Comparison of ENCODE assay signal across 11 cellular contexts in genomic region chr5:32445831-32446614, GRCh38. TPM values are rescaled to one million over a fixed set of nuclear protein-coding genes. Genes with fewer than 3 reads are reported as not detected.
A peak's percentile ranks its signal among the peaks of the same experiment; 100 is the strongest.
DNase-seq lines count a peak whose midpoint lies in the region; ATAC-seq and TF ChIP-seq lines count a peak whose summit lies in the region.
"Had no signal": no experiment of that assay in that cellular context is flagged by ENCODE, and none has a peak within 500 bp of the region (broad histone marks: within the 10 kb centered on the region; RNA-seq: fewer than 3 reads in every experiment).

No MANE protein-coding gene starts in this region.

- POLR2A ChIA-PET in activated CD8-positive, alpha-beta T cell treated with anti-CD3 and anti-CD28 coated beads for 36 hours (lab: Charles Lee) = interaction anchor here (1.4 kb wide), 1 partner anchor 8 kb away, joined by 5 read pairs; no protein-coding TSS in a partner anchor
- POLR2A ChIA-PET in activated CD8-positive, alpha-beta T cell treated with anti-CD3 and anti-CD28 coated beads, Interleukin-2, amount 10 ng/mL, durations not matched to agents 7 days and 5 days (lab: Charles Lee) = no interaction called here

- peaks cover 4% of the 10 kb centered on the region for H3K27me3 Mint-ChIP-seq in activated CD8-positive, alpha-beta T cell treated with anti-CD3 and anti-CD28 coated beads for 36 hours
- H3K27me3 Mint-ChIP-seq in activated CD8-positive, alpha-beta T cell treated with anti-CD3 and anti-CD28 coated beads, Interleukin-2, amount 10 ng/mL, durations not matched to agents 7 days and 5 days (ENCODE audit: low read depth) = peaks cover 11% of the 10 kb centered on the region
- H3K27me3 Mint-ChIP-seq in activated T-helper 1 cell treated with anti-CD3 and anti-CD28 coated beads, Interleukin-12 subunit alpha, Interleukin-12 subunit beta, Interleukin-2, Interleukin-4 antibody, amounts not matched to agents 30 ng/mL and 10 ng/mL and 1 ng/mL, durations not matched to agents 14 hours and 24 hours and 36 hours (ENCODE audit: insufficient read depth) = peaks cover 19% of the 10 kb centered on the region
- H3K27me3 Mint-ChIP-seq in stimulated activated memory B cell treated with anti-CD40 and anti-IgM and Interleukin-4, amounts not matched to agents 10 μg/mL and 1 μg/mL and 100 μg/mL, for 72 hours = no peaks in the 10 kb centered on the region

- H3K27ac Mint-ChIP-seq in activated CD8-positive, alpha-beta T cell treated with anti-CD3 and anti-CD28 coated beads for 36 hours = no peak overlapping the region
- no peak overlapping the region for H3K27ac Mint-ChIP-seq in activated CD8-positive, alpha-beta T cell treated with anti-CD3 and anti-CD28 coated beads, Interleukin-2, amount 10 ng/mL, durations not matched to agents 7 days and 5 days
- peak overlapping the region; percentile 52 for H3K27ac Mint-ChIP-seq in activated T-helper 1 cell treated with anti-CD3 and anti-CD28 coated beads, Interleukin-12 subunit alpha, Interleukin-12 subunit beta, Interleukin-2, Interleukin-4 antibody, amounts not matched to agents 30 ng/mL and 10 ng/mL and 1 ng/mL, durations not matched to agents 14 hours and 24 hours and 36 hours
- H3K27ac Mint-ChIP-seq in stimulated activated memory B cell treated with anti-CD40 and anti-IgM and Interleukin-4, amounts not matched to agents 10 μg/mL and 1 μg/mL and 100 μg/mL, for 72 hours = peak overlapping the region; percentile 87

- H3K9ac ChIP-seq in iPS-20b (ENCODE audit: low read depth, low read length) = no peak overlapping the region

- H3K4me3 ChIP-seq in iPS-20b (ENCODE audit: low read length) = peak overlapping the region; percentile 82
- H3K4me3 ChIP-seq: upper lobe of left lung had no signal

- peaks cover 21% of the 10 kb centered on the region for H3K36me3 Mint-ChIP-seq in activated CD8-positive, alpha-beta T cell treated with anti-CD3 and anti-CD28 coated beads for 36 hours (ENCODE audit: low read depth)
- H3K36me3 Mint-ChIP-seq in activated CD8-positive, alpha-beta T cell treated with anti-CD3 and anti-CD28 coated beads, Interleukin-2, amount 10 ng/mL, durations not matched to agents 7 days and 5 days (ENCODE audit: low read depth) = peaks cover 21% of the 10 kb centered on the region
- H3K36me3 Mint-ChIP-seq in activated T-helper 1 cell treated with anti-CD3 and anti-CD28 coated beads, Interleukin-12 subunit alpha, Interleukin-12 subunit beta, Interleukin-2, Interleukin-4 antibody, amounts not matched to agents 30 ng/mL and 10 ng/mL and 1 ng/mL, durations not matched to agents 14 hours and 24 hours and 36 hours (ENCODE audit: low read depth) = peaks cover 18% of the 10 kb centered on the region
- H3K36me3 Mint-ChIP-seq in stimulated activated memory B cell treated with anti-CD40 and anti-IgM and Interleukin-4, amounts not matched to agents 10 μg/mL and 1 μg/mL and 100 μg/mL, for 72 hours = no peaks in the 10 kb centered on the region

- H3K27ac ChIP-seq in iPS-20b (ENCODE audit: low read length) = no peak overlapping the region
- H3K27ac ChIP-seq: upper lobe of left lung had no signal

- no peaks in the 10 kb centered on the region for H3K9me3 Mint-ChIP-seq in activated CD8-positive, alpha-beta T cell treated with anti-CD3 and anti-CD28 coated beads for 36 hours
- H3K9me3 Mint-ChIP-seq in activated CD8-positive, alpha-beta T cell treated with anti-CD3 and anti-CD28 coated beads, Interleukin-2, amount 10 ng/mL, durations not matched to agents 7 days and 5 days (ENCODE audit: insufficient read depth) = no peaks in the 10 kb centered on the region
- H3K9me3 Mint-ChIP-seq in activated T-helper 1 cell treated with anti-CD3 and anti-CD28 coated beads, Interleukin-12 subunit alpha, Interleukin-12 subunit beta, Interleukin-2, Interleukin-4 antibody, amounts not matched to agents 30 ng/mL and 10 ng/mL and 1 ng/mL, durations not matched to agents 14 hours and 24 hours and 36 hours = no peaks in the 10 kb centered on the region
- H3K9me3 Mint-ChIP-seq in stimulated activated memory B cell treated with anti-CD40 and anti-IgM and Interleukin-4, amounts not matched to agents 10 μg/mL and 1 μg/mL and 100 μg/mL, for 72 hours = no peaks in the 10 kb centered on the region

- intact Hi-C loops in activated CD8-positive, alpha-beta T cell treated with anti-CD3 and anti-CD28 coated beads for 36 hours (cut with micrococcal nuclease) = no loop called here
- intact Hi-C loops in activated T-helper 1 cell treated with anti-CD3 and anti-CD28 coated beads, Interleukin-12 subunit alpha, Interleukin-12 subunit beta, Interleukin-2, Interleukin-4 antibody, amounts not matched to agents 30 ng/mL and 10 ng/mL and 1 ng/mL, durations not matched to agents 14 hours and 24 hours and 36 hours (cut with micrococcal nuclease) = loop anchor here (2.0 to 10.0 kb wide), 2 partner anchors 97 to 911 kb away; partner anchors contain the start of genes C5orf22 and DROSHA

- H3K4me1 ChIP-seq in iPS-20b (ENCODE audit: insufficient read depth, low read length) = peaks cover 13% of the 10 kb centered on the region; the same call in 1 of the 2 replicates

- H3K36me3 ChIP-seq in iPS-20b (ENCODE audit: insufficient read depth, low read depth, low read length) = no peaks in the 10 kb centered on the region
- H3K36me3 ChIP-seq: upper lobe of left lung had no signal

- no peaks in the 10 kb centered on the region for H3K9me3 ChIP-seq in iPS-20b (ENCODE audit: insufficient read depth, low read depth, low read length)
- H3K9me3 ChIP-seq: upper lobe of left lung had no signal

- H3K4me3 Mint-ChIP-seq in activated CD8-positive, alpha-beta T cell treated with anti-CD3 and anti-CD28 coated beads for 36 hours = peak overlapping the region; percentile 89
- H3K4me3 Mint-ChIP-seq in activated CD8-positive, alpha-beta T cell treated with anti-CD3 and anti-CD28 coated beads, Interleukin-2, amount 10 ng/mL, durations not matched to agents 7 days and 5 days = no peak overlapping the region
- H3K4me3 Mint-ChIP-seq in activated T-helper 1 cell treated with anti-CD3 and anti-CD28 coated beads, Interleukin-12 subunit alpha, Interleukin-12 subunit beta, Interleukin-2, Interleukin-4 antibody, amounts not matched to agents 30 ng/mL and 10 ng/mL and 1 ng/mL, durations not matched to agents 14 hours and 24 hours and 36 hours = peak overlapping the region; percentile 83
- peak overlapping the region; percentile 6 for H3K4me3 Mint-ChIP-seq in stimulated activated memory B cell treated with anti-CD40 and anti-IgM and Interleukin-4, amounts not matched to agents 10 μg/mL and 1 μg/mL and 100 μg/mL, for 72 hours

- CTCF ChIA-PET in activated CD8-positive, alpha-beta T cell treated with anti-CD3 and anti-CD28 coated beads for 36 hours (lab: Charles Lee) = interaction anchor here (1.0 to 1.3 kb wide), 2 partner anchors 43 to 44 kb away, joined by 3 read pairs; no protein-coding TSS in a partner anchor
- CTCF ChIA-PET in activated CD8-positive, alpha-beta T cell treated with anti-CD3 and anti-CD28 coated beads, Interleukin-2, amount 10 ng/mL, durations not matched to agents 7 days and 5 days (lab: Charles Lee) = no interaction called here

- DNase-seq in activated CD8-positive, alpha-beta T cell treated with anti-CD3 and anti-CD28 coated beads for 36 hours = no peak
- no peak for DNase-seq in activated CD8-positive, alpha-beta T cell treated with anti-CD3 and anti-CD28 coated beads, Interleukin-2, amount 10 ng/mL, durations not matched to agents 7 days and 5 days
- DNase-seq in activated T-helper 1 cell treated with anti-CD3 and anti-CD28 coated beads, Interleukin-12 subunit alpha, Interleukin-12 subunit beta, Interleukin-2, Interleukin-4 antibody, amounts not matched to agents 30 ng/mL and 10 ng/mL and 1 ng/mL, durations not matched to agents 14 hours and 24 hours and 36 hours (ENCODE audit: low spot score) = no peak
- no peak for DNase-seq in GOT3 (lab: John Stamatoyannopoulos, UW)
- DNase-seq: activated effector memory CD4-positive, alpha-beta T cell treated with Interleukin-2 at 50 U/mL for 16 hours; KBM-7 had no signal

- no peak for ATAC-seq in activated CD8-positive, alpha-beta T cell treated with anti-CD3 and anti-CD28 coated beads for 36 hours
- no peak for ATAC-seq in activated CD8-positive, alpha-beta T cell treated with anti-CD3 and anti-CD28 coated beads, Interleukin-2, amount 10 ng/mL, durations not matched to agents 7 days and 5 days
- no peak for ATAC-seq in stimulated activated memory B cell treated with anti-CD40 and anti-IgM and Interleukin-4, amounts not matched to agents 10 μg/mL and 1 μg/mL and 100 μg/mL, for 72 hours
- ATAC-seq in GM18520 (IDR thresholded peaks at IDR 0.05; ENCODE audit: unreplicated experiment) (no peak), HG02678 (IDR thresholded peaks at IDR 0.05; ENCODE audit: unreplicated experiment) (no peak)

- H3K27me3 ChIP-seq in iPS-20b (ENCODE audit: insufficient read depth, low read length) = peaks cover 20% of the 10 kb centered on the region

- no peak for TF ChIP-seq CTCF in activated CD8-positive, alpha-beta T cell treated with anti-CD3 and anti-CD28 coated beads for 36 hours (IDR thresholded peaks at IDR 0.05)

- peaks cover 30% of the 10 kb centered on the region for H3K4me1 Mint-ChIP-seq in activated CD8-positive, alpha-beta T cell treated with anti-CD3 and anti-CD28 coated beads for 36 hours (ENCODE audit: low read depth)
- H3K4me1 Mint-ChIP-seq in activated CD8-positive, alpha-beta T cell treated with anti-CD3 and anti-CD28 coated beads, Interleukin-2, amount 10 ng/mL, durations not matched to agents 7 days and 5 days (ENCODE audit: low read depth) = peaks cover 25% of the 10 kb centered on the region
- H3K4me1 Mint-ChIP-seq in activated T-helper 1 cell treated with anti-CD3 and anti-CD28 coated beads, Interleukin-12 subunit alpha, Interleukin-12 subunit beta, Interleukin-2, Interleukin-4 antibody, amounts not matched to agents 30 ng/mL and 10 ng/mL and 1 ng/mL, durations not matched to agents 14 hours and 24 hours and 36 hours (ENCODE audit: low read depth) = peaks cover 29% of the 10 kb centered on the region
- peaks cover 41% of the 10 kb centered on the region for H3K4me1 Mint-ChIP-seq in stimulated activated memory B cell treated with anti-CD40 and anti-IgM and Interleukin-4, amounts not matched to agents 10 μg/mL and 1 μg/mL and 100 μg/mL, for 72 hours

RNA-seq across cellular contexts. Expression of gene ZFR, which starts 1.5 kb away (rescaled TPM):
- total RNA-seq in activated CD8-positive, alpha-beta T cell treated with anti-CD3 and anti-CD28 coated beads for 36 hours = 10 to 100 TPM; 56.8 to 59.2 TPM
- total RNA-seq in activated CD8-positive, alpha-beta T cell treated with anti-CD3 and anti-CD28 coated beads, Interleukin-2, amount 10 ng/mL, durations not matched to agents 7 days and 5 days = 10 to 100 TPM; 46.3 to 48.7 TPM
- 67.7 and 70.8 TPM in 2 replicates for total RNA-seq in activated T-helper 1 cell treated with anti-CD3 and anti-CD28 coated beads, Interleukin-12 subunit alpha, Interleukin-12 subunit beta, Interleukin-2, Interleukin-4 antibody, amounts not matched to agents 30 ng/mL and 10 ng/mL and 1 ng/mL, durations not matched to agents 14 hours and 24 hours and 36 hours

Comparison
In these comparisons a context has a peak if more than half of its experiments do, and no peak if none do; other contexts are left out.
1. H3K27ac Mint-ChIP-seq: peak in activated T-helper 1 cell treated with anti-CD3 and anti-CD28 coated beads, Interleukin-12 subunit alpha, Interleukin-12 subunit beta, Interleukin-2, Interleukin-4 antibody, amounts not matched to agents 30 ng/mL and 10 ng/mL and 1 ng/mL, durations not matched to agents 14 hours and 24 hours and 36 hours (single experiment) and stimulated activated memory B cell treated with anti-CD40 and anti-IgM and Interleukin-4, amounts not matched to agents 10 μg/mL and 1 μg/mL and 100 μg/mL, for 72 hours (single experiment); none in activated CD8-positive, alpha-beta T cell treated with anti-CD3 and anti-CD28 coated beads for 36 hours (single experiment) and activated CD8-positive, alpha-beta T cell treated with anti-CD3 and anti-CD28 coated beads, Interleukin-2, amount 10 ng/mL, durations not matched to agents 7 days and 5 days (single experiment).